In genomic region chr6:128731249-128732165, GRCh38 we compare ENCODE assay signal across 8 cellular contexts.
DNase-seq lines count a peak whose midpoint lies in the region; ATAC-seq and TF ChIP-seq lines count a peak whose summit lies in the region.

No MANE protein-coding gene starts in this region.

- TF ChIP-seq CTCF in CD8-positive, alpha-beta T cell (IDR thresholded peaks at IDR 0.05) = peak; percentile 40
- peak; percentile 76 for TF ChIP-seq CTCF in brain microvascular endothelial cell (IDR thresholded peaks at IDR 0.05; ENCODE audit: low read depth, low read length, missing control alignments)

- no peaks in the 10 kb centered on the region for H3K9me3 ChIP-seq in CD8-positive, alpha-beta T cell (ENCODE audit: low read length)

- POLR2A ChIA-PET in CD8-positive, alpha-beta T cell (lab: Charles Lee) = no interaction called here

- no peaks in the 10 kb centered on the region for H3K36me3 Mint-ChIP-seq in CD8-positive, alpha-beta T cell

- H3K4me3 ChIP-seq in CD8-positive, alpha-beta T cell (ENCODE audit: low read depth, low read length) = no peak overlapping the region
- H3K4me3 ChIP-seq in brain microvascular endothelial cell (ENCODE audit: low read depth, low read length) = no peak overlapping the region

- no peaks in the 10 kb centered on the region for H3K4me1 Mint-ChIP-seq in CD8-positive, alpha-beta T cell (ENCODE audit: low read depth)

- H3K27ac Mint-ChIP-seq in CD8-positive, alpha-beta T cell = no peak overlapping the region

- no peaks in the 10 kb centered on the region for H3K27me3 ChIP-seq in CD8-positive, alpha-beta T cell (ENCODE audit: insufficient read depth, low read length)
- H3K27me3 ChIP-seq in brain microvascular endothelial cell (replicated peaks) = no peaks in the 10 kb centered on the region

- no peaks in the 10 kb centered on the region for H3K4me1 ChIP-seq in CD8-positive, alpha-beta T cell (ENCODE audit: insufficient read depth, low read length)

- H3K27me3 Mint-ChIP-seq in CD8-positive, alpha-beta T cell (ENCODE audit: low read depth) = peaks cover 11% of the 10 kb centered on the region

- no peak for DNase-seq in CD8-positive, alpha-beta T cell
- DNase-seq in NCI-H146 (lab: John Stamatoyannopoulos, UW) (peak; percentile 58), brain microvascular endothelial cell (peak; percentile 63), left lobe of liver (ENCODE audit: low spot score) (no peak)

- H3K36me3 ChIP-seq in CD8-positive, alpha-beta T cell (ENCODE audit: insufficient read depth, low read length) = no peaks in the 10 kb centered on the region
- no peaks in the 10 kb centered on the region for H3K36me3 ChIP-seq in brain microvascular endothelial cell (replicated peaks)

- no peaks in the 10 kb centered on the region for H3K9me3 Mint-ChIP-seq in CD8-positive, alpha-beta T cell

- CTCF ChIA-PET in CD8-positive, alpha-beta T cell (lab: Charles Lee) = interaction anchor here (1.0 to 1.6 kb wide), 3 partner anchors 24 to 1124 kb away, joined by 3 to 4 read pairs (median 4); no protein-coding TSS in a partner anchor

- H3K27ac ChIP-seq in CD8-positive, alpha-beta T cell (ENCODE audit: low read depth, low read length) = no peak overlapping the region
- H3K27ac ChIP-seq in brain microvascular endothelial cell = no peak overlapping the region

- intact Hi-C loops in CD8-positive, alpha-beta T cell (cut with DNase I, micrococcal nuclease) = loop anchor here (1.0 to 10.0 kb wide), 7 partner anchors 641 to 1427 kb away; no protein-coding TSS in a partner anchor

- no peak overlapping the region for H3K4me3 Mint-ChIP-seq in CD8-positive, alpha-beta T cell

- no peak for ATAC-seq in CD8-positive, alpha-beta T cell
- ATAC-seq in GM21723 (IDR thresholded peaks at IDR 0.05; ENCODE audit: unreplicated experiment) (peak; percentile 68), left lobe of liver (peak; percentile 82), GM18861 (IDR thresholded peaks at IDR 0.05; ENCODE audit: unreplicated experiment) (no peak), HG03196 (IDR thresholded peaks at IDR 0.05; ENCODE audit: unreplicated experiment) (no peak), HG02571 (IDR thresholded peaks at IDR 0.05; ENCODE audit: unreplicated experiment) (no peak)

- in situ Hi-C loops in brain microvascular endothelial cell (cut with HindIII; ENCODE audit: low pct_ligation_motif_present, low sequenced_read_pairs) = no loop called here

Comparison
In these comparisons a context has a peak if more than half of its experiments do, and no peak if none do; other contexts are left out.
1. ATAC-seq: peak in GM21723 (single experiment) and left lobe of liver (single experiment); none in CD8-positive, alpha-beta T cell (single experiment), GM18861 (single experiment), HG03196 (single experiment) and HG02571 (single experiment).
2. DNase-seq: peak in NCI-H146 (single experiment) and brain microvascular endothelial cell (single experiment); none in CD8-positive, alpha-beta T cell (0 of 7) and left lobe of liver (single experiment).